ENCODE assay signal across 9 cellular contexts in genomic region chr9:123318192-123318591, GRCh38. TPM values are rescaled to one million over a fixed set of nuclear protein-coding genes. Genes with fewer than 3 reads are reported as not detected.
DNase-seq lines count a peak whose midpoint lies in the region; ATAC-seq and TF ChIP-seq lines count a peak whose summit lies in the region.
"Had no signal": no experiment of that assay in that cellular context is flagged by ENCODE, and none has a peak within 500 bp of the region (broad histone marks: within the 10 kb centered on the region; RNA-seq: fewer than 3 reads in every experiment).

No MANE protein-coding gene starts in this region.

- TF ChIP-seq CTCF in nephron progenitor cell (IDR thresholded peaks at IDR 0.05): no peak
- TF ChIP-seq CTCF in HFFc6 (IDR thresholded peaks at IDR 0.05): no peak

- H3K36me3 Mint-ChIP-seq in nephron progenitor cell (ENCODE audit: low read depth) (no peaks in the 10 kb centered on the region), HFFc6 (ENCODE audit: low read depth) (no peaks in the 10 kb centered on the region)

- ATAC-seq in GM18508 (IDR thresholded peaks at IDR 0.05; ENCODE audit: insufficient read depth, unreplicated experiment): peak; percentile 68
- ATAC-seq in GM21528 (IDR thresholded peaks at IDR 0.05; ENCODE audit: low FRiP score, unreplicated experiment): peak; percentile 57
- ATAC-seq in HG03469 (IDR thresholded peaks at IDR 0.05; ENCODE audit: unreplicated experiment): peak; percentile 64

- H3K9me3 Mint-ChIP-seq in nephron progenitor cell (no peaks in the 10 kb centered on the region), HFFc6 (no peaks in the 10 kb centered on the region)

- H3K27ac Mint-ChIP-seq in nephron progenitor cell (peak overlapping the region; percentile 36), HFFc6 (no peak overlapping the region)

- H3K4me3 Mint-ChIP-seq in nephron progenitor cell (no peak overlapping the region), HFFc6 (no peak overlapping the region)

- H3K4me1 Mint-ChIP-seq in nephron progenitor cell: peaks cover 67% of the 10 kb centered on the region
- H3K4me1 Mint-ChIP-seq in HFFc6 (ENCODE audit: low read depth): no peaks in the 10 kb centered on the region; the same call in 1 of the 2 replicates

- H3K27me3 Mint-ChIP-seq in nephron progenitor cell (ENCODE audit: low read depth, poor library complexity): no peaks in the 10 kb centered on the region
- peaks cover 42% of the 10 kb centered on the region for H3K27me3 Mint-ChIP-seq in HFFc6 (ENCODE audit: insufficient read depth)

- DNase-seq in nephron progenitor cell (no peak), SKM-1 treated with dmso at 0.1 percent for 144 hours (lab: John Stamatoyannopoulos, UW; ENCODE audit: unreplicated experiment) (no peak), HFFc6 (no peak), DMS153 treated with DMSO at 0.1 percent for 48 hours (lab: John Stamatoyannopoulos, UW; ENCODE audit: unreplicated experiment) (no peak), occipital lobe (lab: John Stamatoyannopoulos, UW) (no peak)
- DNase-seq: NCI-H226 had no signal

RNA-seq across cellular contexts. Expression of gene CRB2, which starts 37.8 kb away (rescaled TPM):
- not detected for total RNA-seq in HFFc6 (2021; fragmentation: NEBNext Ultra II Directional; extraction: Animal tissue kit (Norgen Biotek cat#: 25700))
- 5.3 TPM for total RNA-seq in occipital lobe

RNA-seq across cellular contexts. Expression of gene STRBP, which starts 49.8 kb away (rescaled TPM):
- 1 to 10 TPM; 1.4 to 2.5 (median 1.9) TPM for total RNA-seq in HFFc6 (2021; fragmentation: NEBNext Ultra II Directional; extraction: Animal tissue kit (Norgen Biotek cat#: 25700))
- total RNA-seq in occipital lobe: 97.5 TPM

Comparison
In these comparisons a context has a peak if more than half of its experiments do, and no peak if none do; other contexts are left out.
1. RNA of gene STRBP, which starts 49.8 kb away (total RNA-seq): 97.5 TPM in occipital lobe (single experiment); 1.4 to 2.5 TPM in HFFc6; every median in the first group is over 10 times any median in the second.
2. Peak in every context shown above with its lines, with median percentiles within 50 percentile points of each other: ATAC-seq.